ENCODE assay signal across 15 cellular contexts in genomic region chr9:133972041-133972970, GRCh38. TPM values are rescaled to one million over a fixed set of nuclear protein-coding genes. Genes with fewer than 3 reads are reported as not detected.
A peak's percentile ranks its signal among the peaks of the same experiment; 100 is the strongest.
DNase-seq lines count a peak whose midpoint lies in the region; ATAC-seq, FAIRE-seq and TF ChIP-seq lines count a peak whose summit lies in the region.
"Had no signal": no experiment of that assay in that cellular context is flagged by ENCODE, and none has a peak within 500 bp of the region (broad histone marks: within the 10 kb centered on the region; RNA-seq: fewer than 3 reads in every experiment).

No MANE protein-coding gene starts in this region.

- H3K27ac ChIP-seq in HUES6 (ENCODE audit: low read depth, low read length) (no peak overlapping the region), SU-DHL-6 (ENCODE audit: low read depth, low read length) (0 out of 2 replicates have a peak overlapping the region, but pooled peaks have one; percentile 65), small intestine (ENCODE audit: low read depth in 1 of 2, low read length in 1 of 2) (peak overlapping the region; percentile 46 to 95)

- no peak overlapping the region for H3K27ac Mint-ChIP-seq in natural killer cell
- H3K27ac Mint-ChIP-seq: activated CD4-positive, alpha-beta memory T cell treated with anti-CD3 and anti-CD28 coated beads for 36 hours; CD4-positive, CD25-positive, alpha-beta regulatory T cell had no signal

- H3K27me3 ChIP-seq in HUES6 (ENCODE audit: control insufficient read depth, insufficient read depth, low read length): no peaks in the 10 kb centered on the region
- H3K27me3 ChIP-seq in SU-DHL-6 (ENCODE audit: low read length): no peaks in the 10 kb centered on the region
- H3K27me3 ChIP-seq in small intestine (ENCODE audit: control insufficient read depth in 2 of 2, insufficient read depth in 2 of 2, low read length in 2 of 2): no peaks in the 10 kb centered on the region
- H3K27me3 ChIP-seq: uterus had no signal

- no peaks in the 10 kb centered on the region for H3K9me3 ChIP-seq in HUES6 (ENCODE audit: control insufficient read depth, insufficient read depth, low read depth, low read length)
- no peaks in the 10 kb centered on the region for H3K9me3 ChIP-seq in SU-DHL-6 (ENCODE audit: insufficient read depth, low read length)
- no peaks in the 10 kb centered on the region for H3K9me3 ChIP-seq in small intestine (ENCODE audit: control insufficient read depth, low read depth)
- H3K9me3 ChIP-seq: uterus had no signal

- H3K27me3 Mint-ChIP-seq in natural killer cell (ENCODE audit: low read depth in 2 of 2): no peaks in the 10 kb centered on the region
- H3K27me3 Mint-ChIP-seq: activated CD4-positive, alpha-beta memory T cell treated with anti-CD3 and anti-CD28 coated beads for 36 hours; CD4-positive, CD25-positive, alpha-beta regulatory T cell had no signal

- 11 to 72% (median 36%) methylated on average over 28 of the region's 28 CpGs for WGBS in small intestine, 3 donors

- 0 out of 2 replicates have a peak, but pooled peaks cover 3% of the 10 kb centered on the region for H3F3A ChIP-seq in SU-DHL-6 (ENCODE audit: insufficient read depth)

- ATAC-seq in left colon (peak; percentile 83), natural killer cell (no peak), HG03378 (IDR thresholded peaks at IDR 0.05; ENCODE audit: unreplicated experiment) (no peak)

- H3K36me3 Mint-ChIP-seq in natural killer cell: no peaks in the 10 kb centered on the region
- H3K36me3 Mint-ChIP-seq: activated CD4-positive, alpha-beta memory T cell treated with anti-CD3 and anti-CD28 coated beads for 36 hours; CD4-positive, CD25-positive, alpha-beta regulatory T cell had no signal

- H3K9me2 ChIP-seq in SU-DHL-6 (replicated peaks; ENCODE audit: insufficient read depth, low read length): no peaks in the 10 kb centered on the region

- H3K4me2 ChIP-seq in SU-DHL-6 (ENCODE audit: low read depth, low read length, poor library complexity, severe bottlenecking): peak overlapping the region; percentile 23

- H3K36me3 ChIP-seq in HUES6 (ENCODE audit: control insufficient read depth, insufficient read depth, low read length) (0 out of 2 replicates have a peak, but pooled peaks cover 3% of the 10 kb centered on the region), SU-DHL-6 (ENCODE audit: low read length) (no peaks in the 10 kb centered on the region), small intestine (ENCODE audit: control insufficient read depth in 2 of 2, insufficient read depth in 2 of 2, low read length in 2 of 2) (no peaks in the 10 kb centered on the region)
- H3K36me3 ChIP-seq: uterus had no signal

- no peaks in the 10 kb centered on the region for H3K4me1 Mint-ChIP-seq in natural killer cell

- H3K9ac ChIP-seq in HUES6 (ENCODE audit: low read length) (no peak overlapping the region), SU-DHL-6 (ENCODE audit: low read length) (no peak overlapping the region)

- H4K20me1 ChIP-seq in SU-DHL-6 (ENCODE audit: low read depth, low read length): peaks cover 7% of the 10 kb centered on the region

- no peaks in the 10 kb centered on the region for H3K9me3 Mint-ChIP-seq in natural killer cell
- H3K9me3 Mint-ChIP-seq: activated CD4-positive, alpha-beta memory T cell treated with anti-CD3 and anti-CD28 coated beads for 36 hours had no signal

- H2AFZ ChIP-seq in SU-DHL-6 (ENCODE audit: low read depth, low read length, severe bottlenecking): no peak overlapping the region

- peaks cover 100% of the 10 kb centered on the region for H3K79me2 ChIP-seq in SU-DHL-6 (ENCODE audit: insufficient read depth, low read length)

- peak; percentile 82 to 84 for DNase-seq in left colon
- peak; percentile 99 for DNase-seq in small intestine
- no peak for DNase-seq in OCI-M2 (lab: John Stamatoyannopoulos, UW; ENCODE audit: unreplicated experiment)
- DNase-seq in natural killer cell: no peak
- DNase-seq: activated CD4-positive, alpha-beta memory T cell treated with anti-CD3 and anti-CD28 coated beads for 36 hours; CD4-positive, CD25-positive, alpha-beta regulatory T cell; effector memory CD4-positive, alpha-beta T cell; NCI-H524 treated with DMSO at 0.1 percent for 48 hours; stimulated activated CD4-positive, alpha-beta T cell treated with anti-CD3 and anti-CD28 coated beads, Interleukin-4, amount 100 ng/mL, for 1 hour had no signal

- H3K4me3 Mint-ChIP-seq in natural killer cell: no peak overlapping the region
- H3K4me3 Mint-ChIP-seq: activated CD4-positive, alpha-beta memory T cell treated with anti-CD3 and anti-CD28 coated beads for 36 hours; CD4-positive, CD25-positive, alpha-beta regulatory T cell had no signal

- no peak for FAIRE-seq in small intestine (lab: Jason Lieb, UNC)
- FAIRE-seq: G401.6, GM19239 had no signal

- peaks cover 57% of the 10 kb centered on the region for H3K4me1 ChIP-seq in HUES6 (ENCODE audit: control insufficient read depth, insufficient read depth, low read length)
- H3K4me1 ChIP-seq in small intestine (ENCODE audit: control insufficient read depth in 2 of 2, insufficient read depth in 1 of 2, low read depth in 1 of 2, low read length in 1 of 2): peaks cover 2 to 11% of the 10 kb centered on the region in 2 donors

- TF ChIP-seq CTCF in SU-DHL-6 (IDR thresholded peaks at IDR 0.05; ENCODE audit: insufficient read depth, low read length, poor library complexity, severe bottlenecking) (no peak), natural killer cell (IDR thresholded peaks at IDR 0.05) (no peak)

- H3K4me3 ChIP-seq in HUES6 (ENCODE audit: low read depth, low read length) (0 out of 2 replicates have a peak overlapping the region, but pooled peaks have one; percentile 7), SU-DHL-6 (ENCODE audit: insufficient read depth, low read length, poor library complexity, severe bottlenecking) (no peak overlapping the region), small intestine (ENCODE audit: low read depth in 1 of 2, low read length in 2 of 2) (no peak overlapping the region)
- H3K4me3 ChIP-seq: uterus had no signal

- intact Hi-C loops in left colon (cut with DNase I, micrococcal nuclease) (no loop called here), natural killer cell (cut with micrococcal nuclease) (no loop called here)

RNA-seq across cellular contexts. Expression of gene VAV2, which starts 19.8 kb away (rescaled TPM):
- total RNA-seq in left colon (10 to 100 TPM; 29.6 to 43.2 TPM), natural killer cell (1 to 10 TPM; 3.9 to 5.1 (median 4.8) TPM)
- 10 to 100 TPM; 26.7 to 40.3 (median 32.2) TPM for polyA plus RNA-seq in small intestine

RNA-seq across cellular contexts. Expression of gene BRD3OS, which starts 53.0 kb away (rescaled TPM):
- 1 to 10 TPM; 2.9 to 6.4 TPM for total RNA-seq in left colon
- polyA plus RNA-seq in small intestine: 1 to 10 TPM; 2.0 to 4.8 (median 3.5) TPM
- 1 to 10 TPM; 5.5 to 6.8 (median 6.5) TPM for total RNA-seq in natural killer cell

Comparison
In these comparisons a context has a peak if more than half of its experiments do, and no peak if none do; other contexts are left out.
1. DNase-seq: peak in left colon (2 of 2) and small intestine (single experiment); none in OCI-M2 (single experiment) and natural killer cell (single experiment).
2. RNA of gene VAV2, which starts 19.8 kb away (total RNA-seq): 29.6 to 43.2 TPM in left colon; 3.9 to 5.1 TPM in natural killer cell; every median in the first group is over 4 times any median in the second.